In genomic region chr4:101345596-101346311, GRCh38 we compare ENCODE assay signal across 8 cellular contexts. TPM values are rescaled to one million over a fixed set of nuclear protein-coding genes. Genes with fewer than 3 reads are reported as not detected.
DNase-seq lines count a peak whose midpoint lies in the region; ATAC-seq and TF ChIP-seq lines count a peak whose summit lies in the region.

No MANE protein-coding gene starts in this region.

- H3K36me3 ChIP-seq in GM06990 (ENCODE audit: control insufficient read depth, insufficient read depth, low read length) (no peaks in the 10 kb centered on the region), iPS DF 6.9 (ENCODE audit: control insufficient read depth, insufficient read depth, low read length) (no peaks in the 10 kb centered on the region), gastrocnemius medialis (no peaks in the 10 kb centered on the region)

- peaks cover 43% of the 10 kb centered on the region for H3K27me3 Mint-ChIP-seq in T-helper 2 cell treated with Interferon-gamma antibody and Interleukin-4, amounts not matched to agents 5 μg/mL and 100 μg/mL, for 36 hours (ENCODE audit: low read depth)

- in situ Hi-C loops in KBM-7 (cut with MboI; ENCODE audit: low pct_unique_long_range_greater_than_20kb, low sequenced_read_pairs) = no loop called here
- in situ Hi-C loops in astrocyte of the spinal cord (cut with HindIII; ENCODE audit: low sequenced_read_pairs) = no loop called here
- in situ Hi-C loops in gastrocnemius medialis (cut with MboI; ENCODE audit: low sequenced_read_pairs in 4 of 4) = loop anchor here in 2 of 4 donors (25.0 kb wide), 2 partner anchors 133 to 158 kb away; no protein-coding TSS in a partner anchor

- H3K27ac ChIP-seq in iPS DF 6.9 (ENCODE audit: low read length) (no peak overlapping the region), gastrocnemius medialis (peak overlapping the region; percentile 95 to 100 (median 96))

- H3K4me1 Mint-ChIP-seq in T-helper 2 cell treated with Interferon-gamma antibody and Interleukin-4, amounts not matched to agents 5 μg/mL and 100 μg/mL, for 36 hours (ENCODE audit: low read depth) = peaks cover 31% of the 10 kb centered on the region

- WGBS in iPS DF 6.9 (ENCODE audit: insufficient coverage, insufficient read length) = no CpG with 5 or more reads among the region's 45 CpGs

- H3K4me1 ChIP-seq in iPS DF 6.9 (ENCODE audit: control insufficient read depth, insufficient read depth, low read length) = no peaks in the 10 kb centered on the region
- H3K4me1 ChIP-seq in gastrocnemius medialis = peaks cover 38 to 49% of the 10 kb centered on the region in 2 donors

- peak; percentile 63 for DNase-seq in GM06990 (ENCODE audit: extremely low read depth, insufficient read length)
- peak; percentile 56 for DNase-seq in KBM-7
- DNase-seq in T-helper 2 cell treated with Interferon-gamma antibody and Interleukin-4, amounts not matched to agents 5 μg/mL and 100 μg/mL, for 36 hours (ENCODE audit: low spot score) = peak; percentile 44
- peak; percentile 67 for DNase-seq in astrocyte of the spinal cord (ENCODE audit: low read depth, low spot score)
- DNase-seq in iPS DF 6.9 (ENCODE audit: low read depth, low spot score) = no peak
- DNase-seq in gastrocnemius medialis = peak in 1 of 2 donors; percentile 31

- no peaks in the 10 kb centered on the region for H3K9me3 Mint-ChIP-seq in T-helper 2 cell treated with Interferon-gamma antibody and Interleukin-4, amounts not matched to agents 5 μg/mL and 100 μg/mL, for 36 hours

- H3K9me3 ChIP-seq in iPS DF 6.9 (ENCODE audit: control insufficient read depth, insufficient read depth, low read length) (no peaks in the 10 kb centered on the region), gastrocnemius medialis (no peaks in the 10 kb centered on the region)

- H3K27ac Mint-ChIP-seq in T-helper 2 cell treated with Interferon-gamma antibody and Interleukin-4, amounts not matched to agents 5 μg/mL and 100 μg/mL, for 36 hours = peak overlapping the region; percentile 72

- H3K36me3 Mint-ChIP-seq in T-helper 2 cell treated with Interferon-gamma antibody and Interleukin-4, amounts not matched to agents 5 μg/mL and 100 μg/mL, for 36 hours (ENCODE audit: low read depth) = peaks cover 9% of the 10 kb centered on the region

- peak overlapping the region; percentile 95 for H3K4me3 Mint-ChIP-seq in T-helper 2 cell treated with Interferon-gamma antibody and Interleukin-4, amounts not matched to agents 5 μg/mL and 100 μg/mL, for 36 hours

- TF ChIP-seq POLR2A in gastrocnemius medialis (IDR thresholded peaks at IDR 0.05) = no peak
- TF ChIP-seq POLR2A in GM18505 (IDR thresholded peaks at IDR 0.05; ENCODE audit: borderline replicate concordance, extremely low read depth, insufficient read depth, insufficient read length) = no peak

- intact Hi-C loops in gastrocnemius medialis (cut with DNase I; ENCODE audit: low total_unique reads) = loop anchor here (5.0 to 10.0 kb wide), 7 partner anchors 111 to 1781 kb away; partner anchors contain the start of genes DNAJB14, TRMT10A and UBE2D3

- H3K27me3 ChIP-seq in GM06990 (replicated peaks; ENCODE audit: control insufficient read depth, insufficient read depth, low read length) (no peaks in the 10 kb centered on the region), iPS DF 6.9 (ENCODE audit: control insufficient read depth, insufficient read depth, low read length) (no peaks in the 10 kb centered on the region), gastrocnemius medialis (no peaks in the 10 kb centered on the region)

- H3K4me3 ChIP-seq in GM06990 (replicated peaks; ENCODE audit: low read depth, low read length) (peak overlapping the region; percentile 86), astrocyte of the spinal cord (ENCODE audit: low read depth, low read length) (peak overlapping the region; percentile 65), iPS DF 6.9 (ENCODE audit: low read length) (peak overlapping the region; percentile 96; the same call in 1 of the 2 replicates), gastrocnemius medialis (peak overlapping the region; percentile 74 to 96 (median 84))

- ATAC-seq in gastrocnemius medialis = no peak
- ATAC-seq in GM18873 (IDR thresholded peaks at IDR 0.05; ENCODE audit: low FRiP score, unreplicated experiment) = no peak
- ATAC-seq in GM18505 (IDR thresholded peaks at IDR 0.05; ENCODE audit: unreplicated experiment) = no peak

- TF ChIP-seq CTCF in GM06990 (IDR thresholded peaks at IDR 0.05; ENCODE audit: insufficient read depth, low read length, poor library complexity, severe bottlenecking) (no peak), astrocyte of the spinal cord (IDR thresholded peaks at IDR 0.05; ENCODE audit: low read depth, low read length) (no peak), gastrocnemius medialis (IDR thresholded peaks at IDR 0.05 in 4 of 5, conservative IDR thresholded peaks at IDR 0.05 in 1 of 5) (no peak)

RNA-seq across cellular contexts. Expression of gene PPP3CA, which starts 1.6 kb away (rescaled TPM):
- 10 to 100 TPM; 25.1 to 30.3 (median 26.7) TPM for total RNA-seq in gastrocnemius medialis
